Comparison of ENCODE assay signal across 28 cellular contexts in the genomic region with DNA sequence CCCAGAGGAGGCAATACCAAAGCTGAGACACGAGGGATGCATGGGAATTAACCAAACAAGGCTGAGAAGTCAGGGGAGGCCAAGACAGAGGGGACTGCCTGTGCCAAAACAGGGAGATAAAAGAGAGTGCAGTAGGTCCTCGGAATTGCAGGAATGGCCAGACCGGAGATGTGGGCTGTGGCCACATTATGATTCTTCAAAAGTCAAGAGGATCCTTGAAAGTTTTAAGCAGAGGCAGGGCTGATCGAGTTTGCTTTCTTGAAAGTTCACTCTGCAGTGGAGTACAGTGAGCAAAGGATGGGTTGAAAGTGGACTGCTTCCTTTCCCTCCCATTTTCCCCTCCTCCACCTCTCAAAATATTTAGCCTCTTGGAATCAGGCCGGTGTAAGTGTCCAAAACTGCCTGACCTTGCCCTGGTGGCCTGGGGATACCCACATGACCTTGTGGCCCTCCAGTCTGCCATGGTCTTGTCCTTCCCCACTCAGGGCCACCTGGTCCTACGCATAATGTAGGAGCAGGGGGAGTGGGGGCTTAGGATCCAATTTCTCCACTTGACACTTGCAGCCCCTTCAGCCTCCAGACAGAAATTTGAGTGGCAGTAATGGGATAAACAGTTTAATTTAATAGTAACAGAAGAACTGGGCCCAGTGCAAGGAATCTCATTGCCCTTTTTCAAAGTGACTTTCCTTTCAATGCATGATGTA.
DNase-seq lines count a peak whose midpoint lies in the region; ATAC-seq and TF ChIP-seq lines count a peak whose summit lies in the region.
"Had no signal": no experiment of that assay in that cellular context is flagged by ENCODE, and none has a peak within 500 bp of the region (broad histone marks: within the 10 kb centered on the region; RNA-seq: fewer than 3 reads in every experiment).

No MANE protein-coding gene starts in this region.

- DNase-seq in NCI-H524 (lab: John Stamatoyannopoulos, UW) (peak; percentile 32 to 71), NCI-H82 treated with DMSO at 0.1 percent for 48 hours (lab: John Stamatoyannopoulos, UW; ENCODE audit: unreplicated experiment) (peak; percentile 21), lung (ENCODE audit: low spot score) (peak; percentile 33), upper lobe of right lung (no peak), AG08395 (ENCODE audit: low spot score) (no peak), T-helper 2 cell (no peak)
- DNase-seq: CD8-positive, alpha-beta T cell; DMS 273 treated with DMSO at 0.1 percent for 48 hours; DMS79; EL; GDM1; GOT3; HFFc6; IMR-90; KG1; MG63; NCI-H1105 treated with DMSO at 0.1 percent for 48 hours; NCI-H146; NCI-H2029; NCI-H345; NCI-H510A treated with DMSO at 0.1 percent for 48 hours; SHP77 treated with DMSO at 0.1 percent for 48 hours had no signal

- intact Hi-C loops in upper lobe of right lung (cut with DNase I): no loop called here

- peaks cover 4 to 12% of the 10 kb centered on the region in 2 donors for H3K4me1 ChIP-seq in lung (ENCODE audit: control insufficient read depth in 2 of 2, insufficient read depth in 2 of 2, low read length in 2 of 2)
- H3K4me1 ChIP-seq in upper lobe of right lung: peaks cover 22% of the 10 kb centered on the region

- H3K9me3 ChIP-seq in lung (ENCODE audit: control insufficient read depth in 2 of 2, insufficient read depth in 1 of 2, low read length in 1 of 2): no peaks in the 10 kb centered on the region
- H3K9me3 ChIP-seq in upper lobe of right lung: no peaks in the 10 kb centered on the region
- H3K9me3 ChIP-seq: HAP-1, MG63 had no signal

- H3K27ac ChIP-seq in lung (ENCODE audit: low read depth in 1 of 2, low read length in 1 of 2): no peak overlapping the region
- no peak overlapping the region for H3K27ac ChIP-seq in upper lobe of right lung
- H3K27ac ChIP-seq: C4-2B, RWPE1, SK-N-MC had no signal

- H3K4me3 ChIP-seq in lung: no peak overlapping the region
- no peak overlapping the region for H3K4me3 ChIP-seq in upper lobe of right lung
- H3K4me3 ChIP-seq: GM12878, HAP-1, MG63, SK-N-MC had no signal

- H3K27me3 ChIP-seq in lung (ENCODE audit: control insufficient read depth, insufficient read depth): no peaks in the 10 kb centered on the region
- H3K27me3 ChIP-seq in upper lobe of right lung: no peaks in the 10 kb centered on the region
- H3K27me3 ChIP-seq: MG63 had no signal

- ATAC-seq in lung (ENCODE audit: insufficient read depth, low FRiP score): peak; percentile 60
- ATAC-seq in upper lobe of right lung: peak; percentile 83
- no peak for ATAC-seq in GM21619 (IDR thresholded peaks at IDR 0.05; ENCODE audit: unreplicated experiment)
- ATAC-seq: CD8-positive, alpha-beta T cell; GM12878 had no signal

- 54 to 85% methylated on average over 6 of the region's 6 CpGs for WGBS in lung, 2 donors

- TF ChIP-seq CTCF in lung (IDR thresholded peaks at IDR 0.05; ENCODE audit: control extremely low read depth, extremely low read depth): no peak
- no peak for TF ChIP-seq CTCF in upper lobe of right lung (IDR thresholded peaks at IDR 0.05)

- H3K36me3 ChIP-seq in lung (ENCODE audit: control insufficient read depth in 2 of 2, insufficient read depth in 2 of 2, low read length in 2 of 2) (no peaks in the 10 kb centered on the region), upper lobe of right lung (no peaks in the 10 kb centered on the region)
- H3K36me3 ChIP-seq: HAP-1, MG63 had no signal

Comparison
In these comparisons a context has a peak if more than half of its experiments do, and no peak if none do; other contexts are left out.
1. DNase-seq: peak in NCI-H524 (2 of 2), NCI-H82 treated with DMSO at 0.1 percent for 48 hours (single experiment) and lung (single experiment); none in upper lobe of right lung (single experiment), AG08395 (single experiment) and T-helper 2 cell (0 of 5).